In genomic region chr11:125551835-125552342, GRCh38 we compare ENCODE assay signal across 1 cellular context.
A peak's percentile ranks its signal among the peaks of the same experiment; 100 is the strongest.
TF ChIP-seq lines count a peak whose summit lies in the region.

No MANE protein-coding gene starts in this region.

TF ChIP-seq in K562, 482 proteins besides CTCF, POLR2A, EP300 and RAD21 (continued from another document and continues in another):
- TF ChIP-seq RREB1 (CRISPR knock-in tag; IDR thresholded peaks at IDR 0.05) (no peak), NR2C2 (CRISPR knock-in tag; IDR thresholded peaks at IDR 0.05) (no peak), NR2C2 (tag; IDR thresholded peaks at IDR 0.05) (peak; percentile 61; the same call in 1 of the 2 replicates), PURB (CRISPR knock-in tag; IDR thresholded peaks at IDR 0.05; ENCODE audit: low read depth) (no peak), ZFPM2 (CRISPR knock-in tag; IDR thresholded peaks at IDR 0.05) (no peak), KLF16 (IDR thresholded peaks at IDR 0.05) (peak; percentile 89), MCM7 (IDR thresholded peaks at IDR 0.05) (no peak), NFIC (IDR thresholded peaks at IDR 0.05) (peak; percentile 61; the same call in 1 of the 2 replicates), NFE2L1 (tag; IDR thresholded peaks at IDR 0.05; ENCODE audit: borderline replicate concordance, low read depth) (no peak), ZNF239 (CRISPR knock-in tag; IDR thresholded peaks at IDR 0.05) (no peak), TBP (optimal IDR thresholded peaks at IDR 0.05; ENCODE audit: low read depth, low read length) (no peak), DIDO1 (tag; IDR thresholded peaks at IDR 0.05; ENCODE audit: low read depth) (no peak), HNRNPUL1 (IDR thresholded peaks at IDR 0.05; ENCODE audit: low read length) (no peak), LCOR (CRISPR knock-in tag; IDR thresholded peaks at IDR 0.05) (peak; percentile 79; the same call in 1 of the 2 replicates), ZFP30 (CRISPR knock-in tag; IDR thresholded peaks at IDR 0.05; ENCODE audit: borderline replicate concordance) (no peak), ZKSCAN3 (CRISPR knock-in tag; IDR thresholded peaks at IDR 0.05) (no peak), NFYB (IDR thresholded peaks at IDR 0.05; ENCODE audit: extremely low read depth, insufficient read length) (no peak), SNIP1 (IDR thresholded peaks at IDR 0.05; ENCODE audit: low read depth) (no peak), MEF2A (IDR thresholded peaks at IDR 0.05; ENCODE audit: control insufficient read depth, low read depth, low read length) (no peak), RB1 (IDR thresholded peaks at IDR 0.05; ENCODE audit: low read depth) (no peak), ZNF143 (CRISPR knock-in tag; IDR thresholded peaks at IDR 0.05) (no peak), ZNF197 (CRISPR knock-in tag; IDR thresholded peaks at IDR 0.05; ENCODE audit: low read depth) (peak; percentile 91), JUN (IDR thresholded peaks at IDR 0.05; ENCODE audit: borderline replicate concordance, low read depth, low read length) (no peak), JUN (CRISPR knock-in tag; IDR thresholded peaks at IDR 0.05; ENCODE audit: borderline replicate concordance) (no peak), ZNF274 (IDR thresholded peaks at IDR 0.05; ENCODE audit: borderline replicate concordance, low read depth, low read length) (no peak), BHLHE40 (IDR thresholded peaks at IDR 0.05; ENCODE audit: low read length) (0 out of 2 replicates have a peak, but pooled peaks have one; percentile 30), SMARCB1 (IDR thresholded peaks at IDR 0.05; ENCODE audit: insufficient read length, low read depth) (no peak), NR1H2 (CRISPR knock-in tag; IDR thresholded peaks at IDR 0.05) (no peak), HMGN3 (IDR thresholded peaks at IDR 0.05; ENCODE audit: borderline replicate concordance, extremely low read depth, insufficient read length, low read depth, low read length) (no peak), HDAC1 (IDR thresholded peaks at IDR 0.05) (peak in 1 of 2 experiments; percentile 49; a peak in 1 of 4 replicates), IFI16 (CRISPR knock-in tag; IDR thresholded peaks at IDR 0.05) (no peak), SIN3B (IDR thresholded peaks at IDR 0.05; ENCODE audit: low read depth) (no peak), MCM2 (IDR thresholded peaks at IDR 0.05; ENCODE audit: low read depth) (no peak), DLX4 (CRISPR knock-in tag; IDR thresholded peaks at IDR 0.05) (no peak), SPI1 (IDR thresholded peaks at IDR 0.05; ENCODE audit: borderline replicate concordance, low read depth, low read length) (no peak), HNRNPL (IDR thresholded peaks at IDR 0.05; ENCODE audit: low read depth, low read length) (no peak), ZNF518B (CRISPR knock-in tag; IDR thresholded peaks at IDR 0.05) (no peak), HMG20A (CRISPR knock-in tag; conservative IDR thresholded peaks at IDR 0.05) (no peak), MIER1 (IDR thresholded peaks at IDR 0.05; ENCODE audit: low read depth) (no peak), KLF1 (tag; IDR thresholded peaks at IDR 0.05) (no peak), TEAD1 (CRISPR knock-in tag; IDR thresholded peaks at IDR 0.05) (peak in 1 of 2 experiments; percentile 77; a peak in 2 of 4 replicates), POLR2AphosphoS5 (IDR thresholded peaks at IDR 0.05; ENCODE audit: control insufficient read depth, insufficient read depth, low read depth, low read length) (no peak; the same call in 1 of the 2 replicates)
- TF ChIP-seq, protein P1, sequence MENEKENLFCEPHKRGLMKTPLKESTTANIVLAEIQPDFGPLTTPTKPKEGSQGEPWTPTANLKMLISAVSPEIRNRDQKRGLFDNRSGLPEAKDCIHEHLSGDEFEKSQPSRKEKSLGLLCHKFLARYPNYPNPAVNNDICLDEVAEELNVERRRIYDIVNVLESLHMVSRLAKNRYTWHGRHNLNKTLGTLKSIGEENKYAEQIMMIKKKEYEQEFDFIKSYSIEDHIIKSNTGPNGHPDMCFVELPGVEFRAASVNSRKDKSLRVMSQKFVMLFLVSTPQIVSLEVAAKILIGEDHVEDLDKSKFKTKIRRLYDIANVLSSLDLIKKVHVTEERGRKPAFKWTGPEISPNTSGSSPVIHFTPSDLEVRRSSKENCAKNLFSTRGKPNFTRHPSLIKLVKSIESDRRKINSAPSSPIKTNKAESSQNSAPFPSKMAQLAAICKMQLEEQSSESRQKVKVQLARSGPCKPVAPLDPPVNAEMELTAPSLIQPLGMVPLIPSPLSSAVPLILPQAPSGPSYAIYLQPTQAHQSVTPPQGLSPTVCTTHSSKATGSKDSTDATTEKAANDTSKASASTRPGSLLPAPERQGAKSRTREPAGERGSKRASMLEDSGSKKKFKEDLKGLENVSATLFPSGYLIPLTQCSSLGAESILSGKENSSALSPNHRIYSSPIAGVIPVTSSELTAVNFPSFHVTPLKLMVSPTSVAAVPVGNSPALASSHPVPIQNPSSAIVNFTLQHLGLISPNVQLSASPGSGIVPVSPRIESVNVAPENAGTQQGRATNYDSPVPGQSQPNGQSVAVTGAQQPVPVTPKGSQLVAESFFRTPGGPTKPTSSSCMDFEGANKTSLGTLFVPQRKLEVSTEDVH (IDR thresholded peaks at IDR 0.05; ENCODE audit: low read depth, partially characterized antibody): no peak
- TF ChIP-seq, protein P2, sequence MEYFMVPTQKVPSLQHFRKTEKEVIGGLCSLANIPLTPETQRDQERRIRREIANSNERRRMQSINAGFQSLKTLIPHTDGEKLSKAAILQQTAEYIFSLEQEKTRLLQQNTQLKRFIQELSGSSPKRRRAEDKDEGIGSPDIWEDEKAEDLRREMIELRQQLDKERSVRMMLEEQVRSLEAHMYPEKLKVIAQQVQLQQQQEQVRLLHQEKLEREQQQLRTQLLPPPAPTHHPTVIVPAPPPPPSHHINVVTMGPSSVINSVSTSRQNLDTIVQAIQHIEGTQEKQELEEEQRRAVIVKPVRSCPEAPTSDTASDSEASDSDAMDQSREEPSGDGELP (CRISPR knock-in tag; IDR thresholded peaks at IDR 0.05; ENCODE audit: borderline replicate concordance): peak; percentile 76
- TF ChIP-seq, protein P3, sequence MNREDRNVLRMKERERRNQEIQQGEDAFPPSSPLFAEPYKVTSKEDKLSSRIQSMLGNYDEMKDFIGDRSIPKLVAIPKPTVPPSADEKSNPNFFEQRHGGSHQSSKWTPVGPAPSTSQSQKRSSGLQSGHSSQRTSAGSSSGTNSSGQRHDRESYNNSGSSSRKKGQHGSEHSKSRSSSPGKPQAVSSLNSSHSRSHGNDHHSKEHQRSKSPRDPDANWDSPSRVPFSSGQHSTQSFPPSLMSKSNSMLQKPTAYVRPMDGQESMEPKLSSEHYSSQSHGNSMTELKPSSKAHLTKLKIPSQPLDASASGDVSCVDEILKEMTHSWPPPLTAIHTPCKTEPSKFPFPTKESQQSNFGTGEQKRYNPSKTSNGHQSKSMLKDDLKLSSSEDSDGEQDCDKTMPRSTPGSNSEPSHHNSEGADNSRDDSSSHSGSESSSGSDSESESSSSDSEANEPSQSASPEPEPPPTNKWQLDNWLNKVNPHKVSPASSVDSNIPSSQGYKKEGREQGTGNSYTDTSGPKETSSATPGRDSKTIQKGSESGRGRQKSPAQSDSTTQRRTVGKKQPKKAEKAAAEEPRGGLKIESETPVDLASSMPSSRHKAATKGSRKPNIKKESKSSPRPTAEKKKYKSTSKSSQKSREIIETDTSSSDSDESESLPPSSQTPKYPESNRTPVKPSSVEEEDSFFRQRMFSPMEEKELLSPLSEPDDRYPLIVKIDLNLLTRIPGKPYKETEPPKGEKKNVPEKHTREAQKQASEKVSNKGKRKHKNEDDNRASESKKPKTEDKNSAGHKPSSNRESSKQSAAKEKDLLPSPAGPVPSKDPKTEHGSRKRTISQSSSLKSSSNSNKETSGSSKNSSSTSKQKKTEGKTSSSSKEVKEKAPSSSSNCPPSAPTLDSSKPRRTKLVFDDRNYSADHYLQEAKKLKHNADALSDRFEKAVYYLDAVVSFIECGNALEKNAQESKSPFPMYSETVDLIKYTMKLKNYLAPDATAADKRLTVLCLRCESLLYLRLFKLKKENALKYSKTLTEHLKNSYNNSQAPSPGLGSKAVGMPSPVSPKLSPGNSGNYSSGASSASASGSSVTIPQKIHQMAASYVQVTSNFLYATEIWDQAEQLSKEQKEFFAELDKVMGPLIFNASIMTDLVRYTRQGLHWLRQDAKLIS (CRISPR knock-in tag; IDR thresholded peaks at IDR 0.05): no peak
- TF ChIP-seq, protein P4, sequence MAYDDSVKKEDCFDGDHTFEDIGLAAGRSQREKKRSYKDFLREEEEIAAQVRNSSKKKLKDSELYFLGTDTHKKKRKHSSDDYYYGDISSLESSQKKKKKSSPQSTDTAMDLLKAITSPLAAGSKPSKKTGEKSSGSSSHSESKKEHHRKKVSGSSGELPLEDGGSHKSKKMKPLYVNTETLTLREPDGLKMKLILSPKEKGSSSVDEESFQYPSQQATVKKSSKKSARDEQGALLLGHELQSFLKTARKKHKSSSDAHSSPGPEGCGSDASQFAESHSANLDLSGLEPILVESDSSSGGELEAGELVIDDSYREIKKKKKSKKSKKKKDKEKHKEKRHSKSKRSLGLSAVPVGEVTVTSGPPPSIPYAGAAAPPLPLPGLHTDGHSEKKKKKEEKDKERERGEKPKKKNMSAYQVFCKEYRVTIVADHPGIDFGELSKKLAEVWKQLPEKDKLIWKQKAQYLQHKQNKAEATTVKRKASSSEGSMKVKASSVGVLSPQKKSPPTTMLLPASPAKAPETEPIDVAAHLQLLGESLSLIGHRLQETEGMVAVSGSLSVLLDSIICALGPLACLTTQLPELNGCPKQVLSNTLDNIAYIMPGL (CRISPR knock-in tag; IDR thresholded peaks at IDR 0.05): no peak
